22 cellular contexts compared by ENCODE assay signal in the genomic region with DNA sequence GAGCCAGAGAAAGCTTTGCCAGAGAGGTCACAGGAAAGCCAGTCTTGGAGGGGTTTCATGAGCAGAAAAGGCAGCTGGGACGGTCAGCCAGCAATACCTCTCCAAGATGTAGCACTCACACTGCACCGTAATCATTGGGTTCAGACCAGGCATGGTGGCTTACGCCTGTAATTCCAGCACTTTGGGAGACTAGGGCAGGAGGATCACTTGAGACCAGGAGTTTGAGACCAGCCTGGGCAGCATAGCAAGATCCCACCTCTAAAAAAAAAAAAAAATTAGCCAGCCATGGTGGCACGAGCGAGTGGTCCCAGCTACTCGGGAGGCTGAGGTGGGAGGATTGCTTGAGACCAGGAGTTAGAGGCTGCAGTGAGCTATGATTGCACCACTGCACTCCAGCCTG.
DNase-seq lines count a peak whose midpoint lies in the region; ATAC-seq, FAIRE-seq and TF ChIP-seq lines count a peak whose summit lies in the region.
"Had no signal": no experiment of that assay in that cellular context is flagged by ENCODE, and none has a peak within 500 bp of the region (broad histone marks: within the 10 kb centered on the region; RNA-seq: fewer than 3 reads in every experiment).

No MANE protein-coding gene starts in this region.

- peaks cover 6% of the 10 kb centered on the region for H3K9me1 ChIP-seq in IMR-90 (ENCODE audit: insufficient read depth, low read length)

- H3K4me2 ChIP-seq in HepG2 (ENCODE audit: low read depth, low read length) (no peak overlapping the region), IMR-90 (ENCODE audit: low read depth, low read length) (no peak overlapping the region)
- H3K4me2 ChIP-seq: GM23338 had no signal

- no TSS peak for BruUV-seq in HepG2 (replicated peaks; lab: Mats Ljungman, UMichigan)
- no TSS peak for BruUV-seq in IMR-90 (replicated peaks; lab: Mats Ljungman, UMichigan)

- H3K9me3 ChIP-seq in HepG2 (ENCODE audit: low read length) (no peaks in the 10 kb centered on the region), right lobe of liver (no peaks in the 10 kb centered on the region), IMR-90 (ENCODE audit: control insufficient read depth, insufficient read depth, low read length) (peaks cover 3% of the 10 kb centered on the region; the same call in 1 of the 2 replicates)
- H3K9me3 ChIP-seq: Caco-2 had no signal

- H3K36me3 ChIP-seq in HepG2 (replicated peaks in 1 of 2; ENCODE audit: control insufficient read depth in 1 of 2, insufficient read depth in 2 of 2, low read length in 2 of 2) (no peaks in the 10 kb centered on the region), right lobe of liver (no peaks in the 10 kb centered on the region), IMR-90 (ENCODE audit: control insufficient read depth, insufficient read depth, low read length) (no peaks in the 10 kb centered on the region)
- H3K36me3 ChIP-seq: HAP-1 had no signal

- H3K27ac ChIP-seq in HepG2 (ENCODE audit: extremely low read length, insufficient read depth, low read length) (no peak overlapping the region), right lobe of liver (no peak overlapping the region), IMR-90 (ENCODE audit: insufficient read depth, low read length) (no peak overlapping the region)
- H3K27ac ChIP-seq: 22Rv1 had no signal

- H2BK20ac ChIP-seq in IMR-90 (ENCODE audit: low read depth, low read length) = peak overlapping the region; percentile 42; the same call in 1 of the 2 replicates

- TF ChIP-seq POLR2A in HepG2 (IDR thresholded peaks at IDR 0.05; ENCODE audit: insufficient read depth in 1 of 2, low read depth in 2 of 2, low read length in 2 of 2) (no peak), right lobe of liver (IDR thresholded peaks at IDR 0.05) (no peak), IMR-90 (IDR thresholded peaks at IDR 0.05; ENCODE audit: low read depth, low read length) (no peak)

- peaks cover 1% of the 10 kb centered on the region for H3K27me3 Mint-ChIP-seq in dendritic cell treated with granulocyte-macrophage colony-stimulating factor and Interleukin-4, amounts not matched to agents 40 ng/mL and 50 ng/mL, for 4 days

- H3K4me1 Mint-ChIP-seq in dendritic cell treated with granulocyte-macrophage colony-stimulating factor and Interleukin-4, amounts not matched to agents 40 ng/mL and 50 ng/mL, for 4 days (ENCODE audit: low read depth) = peaks cover 40% of the 10 kb centered on the region
- H3K4me1 Mint-ChIP-seq: B cell had no signal

- H2BK5ac ChIP-seq in IMR-90 (ENCODE audit: low read depth, low read length, poor library complexity, severe bottlenecking) = no peak overlapping the region

- DNase-seq in HepG2 (ENCODE audit: low spot score) = no peak
- DNase-seq in right lobe of liver = no peak
- no peak for DNase-seq in IMR-90
- DNase-seq in urothelium cell line (ENCODE audit: low spot score) = no peak
- no peak for DNase-seq in GM19240 (ENCODE audit: insufficient read length, low spot score)
- DNase-seq: C1 segment of cervical spinal cord; Caco-2; CD4-positive, CD25-positive, alpha-beta regulatory T cell; CD8-positive, alpha-beta T cell; DMS153; DND-41 had no signal

- H2BK15ac ChIP-seq in IMR-90 (ENCODE audit: low read depth, low read length) = no peak overlapping the region; the same call in 2 of the 3 replicates

- in situ Hi-C loops in HepG2 (cut with HindIII; ENCODE audit: extremely low pct_ligation_motif_present, low pct_unique_long_range_greater_than_20kb) (no loop called here), IMR-90 (cut with MboI; ENCODE audit: low sequenced_read_pairs) (no loop called here)

- ATAC-seq in HepG2 (no peak), right lobe of liver (no peak), IMR-90 (ENCODE audit: low read depth) (no peak), GM21390 (IDR thresholded peaks at IDR 0.05; ENCODE audit: unreplicated experiment) (no peak), GM18517 (IDR thresholded peaks at IDR 0.05; ENCODE audit: unreplicated experiment) (no peak)
- ATAC-seq: CD8-positive, alpha-beta T cell; GM23338 had no signal

- peak overlapping the region; percentile 1; the same call in 1 of the 2 replicates for H3K4ac ChIP-seq in IMR-90 (ENCODE audit: low read depth, low read length)

- no peaks in the 10 kb centered on the region for H3K79me1 ChIP-seq in IMR-90 (ENCODE audit: low read depth in 1 of 2, low read length in 2 of 2)

- peaks cover 10% of the 10 kb centered on the region for H3K9me3 Mint-ChIP-seq in dendritic cell treated with granulocyte-macrophage colony-stimulating factor and Interleukin-4, amounts not matched to agents 40 ng/mL and 50 ng/mL, for 4 days

- H3K4me3 ChIP-seq in HepG2 (replicated peaks in 1 of 3; ENCODE audit: insufficient read depth in 1 of 3, low read depth in 2 of 3, low read length in 3 of 3) (no peak overlapping the region), right lobe of liver (no peak overlapping the region), IMR-90 (ENCODE audit: insufficient read depth, low read depth, low read length) (no peak overlapping the region)
- H3K4me3 ChIP-seq: GM23338, HAP-1 had no signal

- H3K4me3 Mint-ChIP-seq in dendritic cell treated with granulocyte-macrophage colony-stimulating factor and Interleukin-4, amounts not matched to agents 40 ng/mL and 50 ng/mL, for 4 days = no peak overlapping the region
- H3K4me3 Mint-ChIP-seq: B cell; CD4-positive, CD25-positive, alpha-beta regulatory T cell; CD8-positive, alpha-beta T cell; GM23338 had no signal

- FAIRE-seq in HepG2 (lab: Jason Lieb, UNC) (no peak), urothelium cell line (lab: Jason Lieb, UNC) (peak; percentile 13)
- FAIRE-seq: A204.1, G401.6, GM12892, H54 had no signal

- no peak overlapping the region for H3K14ac ChIP-seq in IMR-90 (replicated peaks; ENCODE audit: low read depth, low read length)

- WGBS in HepG2 (ENCODE audit: low lambda C conversion rate) = 91% methylated on average over 5 of the region's 6 CpGs
- 91% methylated on average over 3 of the region's 6 CpGs for WGBS in right lobe of liver (ENCODE audit: insufficient coverage, low coverage, low lambda C conversion rate, missing lambda C conversion rate)
- WGBS in IMR-90 (ENCODE audit: extremely low coverage in 2 of 2, insufficient read length in 1 of 2), 2 experiments = no CpG with 5 or more reads among the region's 6 CpGs

- TF ChIP-seq CTCF in HepG2 (CRISPR knock-in tag; IDR thresholded peaks at IDR 0.05) (no peak), right lobe of liver (IDR thresholded peaks at IDR 0.05) (no peak), IMR-90 (conservative IDR thresholded peaks at IDR 0.05; ENCODE audit: low read depth, low read length) (no peak)

- no peak overlapping the region for H3K18ac ChIP-seq in IMR-90 (ENCODE audit: low read depth, low read length)

- H2AFZ ChIP-seq in HepG2 (ENCODE audit: low read length) (no peak overlapping the region), IMR-90 (replicated peaks; ENCODE audit: low read length, poor library complexity) (no peak overlapping the region)
- H2AFZ ChIP-seq: GM23338 had no signal

- no peak for TF ChIP-seq RAD21 in HepG2 (CRISPR knock-in tag; IDR thresholded peaks at IDR 0.05)
- no peak for TF ChIP-seq RAD21 in IMR-90 (IDR thresholded peaks at IDR 0.05; ENCODE audit: low read length)

- H3K4me1 ChIP-seq in HepG2 (ENCODE audit: insufficient read depth, low read length) = peaks cover 21% of the 10 kb centered on the region
- no peaks in the 10 kb centered on the region for H3K4me1 ChIP-seq in right lobe of liver
- H3K4me1 ChIP-seq in IMR-90 (ENCODE audit: control insufficient read depth, insufficient read depth, low read length) = peaks cover 7% of the 10 kb centered on the region
- H3K4me1 ChIP-seq: Caco-2 had no signal

- H4K20me1 ChIP-seq in HepG2 (ENCODE audit: insufficient read depth, low read length) = no peaks in the 10 kb centered on the region
- no peaks in the 10 kb centered on the region for H4K20me1 ChIP-seq in IMR-90 (ENCODE audit: insufficient read depth, low read length)

- no peak overlapping the region for H4K8ac ChIP-seq in IMR-90 (ENCODE audit: low read depth in 2 of 2, low read length in 2 of 2)

- no peak overlapping the region for H3K23ac ChIP-seq in IMR-90 (ENCODE audit: low read depth, low read length)

- intact Hi-C loops in HepG2 (cut with micrococcal nuclease; ENCODE audit: unreplicated experiment) (no loop called here), right lobe of liver (cut with DNase I) (no loop called here), IMR-90 (cut with micrococcal nuclease) (no loop called here)
- intact Hi-C loops in dendritic cell treated with granulocyte-macrophage colony-stimulating factor and Interleukin-4, amounts not matched to agents 40 ng/mL and 50 ng/mL, for 4 days (cut with micrococcal nuclease) = no loop called here

- H2AK9ac ChIP-seq in IMR-90 (replicated peaks; ENCODE audit: low read depth, low read length, poor library complexity) = peak overlapping the region; percentile 20

- CTCF ChIA-PET in HepG2 (lab: Yijun Ruan, JAX; ENCODE audit: low intra/inter-chr PET ratio, low total read pairs) (no interaction called here), IMR-90 (lab: Yijun Ruan, JAX) (interaction anchor here (3.6 kb wide), 1 partner anchor 17 kb away, joined by 11 read pairs; no protein-coding TSS in a partner anchor)

- 0 out of 2 replicates have a peak overlapping the region, but pooled peaks have one; percentile 58 for H2AK5ac ChIP-seq in IMR-90 (ENCODE audit: low read depth, low read length)

- no peaks in the 10 kb centered on the region for H3K36me3 Mint-ChIP-seq in dendritic cell treated with granulocyte-macrophage colony-stimulating factor and Interleukin-4, amounts not matched to agents 40 ng/mL and 50 ng/mL, for 4 days (ENCODE audit: low read depth)
- H3K36me3 Mint-ChIP-seq: CD4-positive, CD25-positive, alpha-beta regulatory T cell; CD8-positive, alpha-beta T cell had no signal

- H3K9ac ChIP-seq in HepG2 (ENCODE audit: insufficient read depth, low read depth, low read length) (no peak overlapping the region), IMR-90 (ENCODE audit: low read depth, low read length) (no peak overlapping the region)

- dilution Hi-C loops in IMR-90 (cut with HindIII; ENCODE audit: low sequenced_read_pairs, unreplicated experiment) = no loop called here

- H3K56ac ChIP-seq in IMR-90 (ENCODE audit: extremely low read depth, insufficient read depth, low read length) = no peak overlapping the region

- H3K79me2 ChIP-seq in HepG2 (ENCODE audit: insufficient read depth, low read length) = no peaks in the 10 kb centered on the region

- TF ChIP-seq EP300 in HepG2 (IDR thresholded peaks at IDR 0.05; ENCODE audit: low read depth in 2 of 2, low read length in 2 of 2) (no peak), HepG2 (CRISPR knock-in tag; IDR thresholded peaks at IDR 0.05; ENCODE audit: borderline replicate concordance) (no peak)

- no peak overlapping the region for H2BK120ac ChIP-seq in IMR-90 (ENCODE audit: low read depth, low read length)

- H4K91ac ChIP-seq in IMR-90 (ENCODE audit: insufficient read depth, low read depth, low read length) = 0 out of 2 replicates have a peak overlapping the region, but pooled peaks have one; percentile 32

- H3K27me3 ChIP-seq in HepG2 (ENCODE audit: control insufficient read depth in 1 of 2, insufficient read depth in 2 of 2, low read length in 2 of 2) (peaks cover 0 to 6% of the 10 kb centered on the region in 2 experiments; a peak in 2 of 5 replicates), right lobe of liver (no peaks in the 10 kb centered on the region), IMR-90 (ENCODE audit: control insufficient read depth, insufficient read depth, low read length) (0 out of 2 replicates have a peak, but pooled peaks cover 2% of the 10 kb centered on the region)

- POLR2A ChIA-PET in HepG2 (lab: Yijun Ruan, JAX) (no interaction called here), IMR-90 (lab: Charles Lee; ENCODE audit: unreplicated experiment) (no interaction called here)

- H3K27ac Mint-ChIP-seq in dendritic cell treated with granulocyte-macrophage colony-stimulating factor and Interleukin-4, amounts not matched to agents 40 ng/mL and 50 ng/mL, for 4 days = peak overlapping the region; percentile 48
- H3K27ac Mint-ChIP-seq: B cell; CD4-positive, CD25-positive, alpha-beta regulatory T cell; CD8-positive, alpha-beta T cell; GM23338 had no signal

- no peak overlapping the region for H4K5ac ChIP-seq in IMR-90 (ENCODE audit: low read depth, low read length)
